Comparison of ENCODE assay signal across 30 cellular contexts in genomic region chr1:24284156-24284471, GRCh38. TPM values are rescaled to one million over a fixed set of nuclear protein-coding genes. Genes with fewer than 3 reads are reported as not detected.
DNase-seq lines count a peak whose midpoint lies in the region; ATAC-seq and TF ChIP-seq lines count a peak whose summit lies in the region.
"Had no signal": no experiment of that assay in that cellular context is flagged by ENCODE, and none has a peak within 500 bp of the region (broad histone marks: within the 10 kb centered on the region; RNA-seq: fewer than 3 reads in every experiment).

No MANE protein-coding gene starts in this region.

- H3K4me1 ChIP-seq in RWPE2 (ENCODE audit: insufficient read depth, poor library complexity, severe bottlenecking), result peaks cover 40% of the 10 kb centered on the region

- H3K4me3 ChIP-seq in RWPE2 (ENCODE audit: severe bottlenecking) (no peak overlapping the region), choroid plexus epithelial cell (ENCODE audit: low read depth, low read length) (no peak overlapping the region)
- H3K4me3 ChIP-seq: BLaER1, heart left ventricle, ovary had no signal

- no peak for TF ChIP-seq CTCF in RWPE2 (IDR thresholded peaks at IDR 0.05; ENCODE audit: poor library complexity, severe bottlenecking)
- no peak for TF ChIP-seq CTCF in choroid plexus epithelial cell (conservative IDR thresholded peaks at IDR 0.05; ENCODE audit: low read depth, low read length)
- TF ChIP-seq CTCF in omental fat pad (IDR thresholded peaks at IDR 0.05), result no peak

- H3K27me3 Mint-ChIP-seq in activated T-cell treated with anti-CD3 and anti-CD28 coated beads, Interleukin-2, amount 50 U/mL, for 4 hours (ENCODE audit: low read depth), result no peaks in the 10 kb centered on the region

- H3K9me3 Mint-ChIP-seq in activated T-cell treated with anti-CD3 and anti-CD28 coated beads, Interleukin-2, amount 50 U/mL, for 4 hours, result no peaks in the 10 kb centered on the region
- H3K9me3 Mint-ChIP-seq in activated naive CD4-positive, alpha-beta T cell treated with anti-CD3 and anti-CD28 coated beads, Interleukin-2, amount 50 U/mL, for 72 hours, result no peaks in the 10 kb centered on the region
- H3K9me3 Mint-ChIP-seq: activated naive CD4-positive, alpha-beta T cell treated with anti-CD3 and anti-CD28 coated beads for 36 hours; activated T-cell treated with anti-CD3 and anti-CD28 coated beads, Interleukin-2, amount 50 U/mL, for 72 hours; HFFc6; naive thymus-derived CD8-positive, alpha-beta T cell; stimulated activated naive B cell treated with anti-CD40 and anti-IgM and Interleukin-4, amounts not matched to agents 10 μg/mL and 1 μg/mL and 100 μg/mL, for 72 hours; T-cell had no signal

- intact Hi-C loops in posterior cingulate gyrus (cut with DNase I), result no loop called here

- H3K4me3 Mint-ChIP-seq in activated T-cell treated with anti-CD3 and anti-CD28 coated beads, Interleukin-2, amount 50 U/mL, for 4 hours, result no peak overlapping the region
- H3K4me3 Mint-ChIP-seq: activated CD4-positive, alpha-beta T cell treated with anti-CD3 and anti-CD28 coated beads for 36 hours; activated naive CD4-positive, alpha-beta T cell treated with anti-CD3 and anti-CD28 coated beads for 36 hours; activated T-cell treated with anti-CD3 and anti-CD28 coated beads, Interleukin-2, amount 50 U/mL, for 72 hours; HFFc6; naive thymus-derived CD8-positive, alpha-beta T cell; stimulated activated naive B cell treated with anti-CD40 and anti-IgM and Interleukin-4, amounts not matched to agents 10 μg/mL and 1 μg/mL and 100 μg/mL, for 72 hours; T-cell had no signal

- DNase-seq in Daoy (ENCODE audit: low read depth), result peak; percentile 79
- DNase-seq in RWPE2 (ENCODE audit: low spot score), result peak; percentile 79
- peak; percentile 28 for DNase-seq in choroid plexus epithelial cell (ENCODE audit: low read depth)
- no peak for DNase-seq in omental fat pad (ENCODE audit: low spot score)
- DNase-seq in activated T-cell treated with anti-CD3 and anti-CD28 coated beads, Interleukin-2, amount 50 U/mL, for 4 hours, result no peak
- DNase-seq in posterior cingulate gyrus, result no peak
- no peak for DNase-seq in activated naive CD4-positive, alpha-beta T cell treated with anti-CD3 and anti-CD28 coated beads, Interleukin-2, amount 50 U/mL, for 72 hours (ENCODE audit: low spot score in 2 of 2)
- DNase-seq: activated CD4-positive, alpha-beta T cell treated with anti-CD3 and anti-CD28 coated beads for 36 hours; activated naive CD4-positive, alpha-beta T cell treated with anti-CD3 and anti-CD28 coated beads for 36 hours; activated T-cell treated with anti-CD3 and anti-CD28 coated beads, Interleukin-2, amount 50 U/mL, for 72 hours; amniotic stem cell; central memory CD4-positive, alpha-beta T cell; heart left ventricle; mesendoderm; naive thymus-derived CD8-positive, alpha-beta T cell; NCI-H1417; NCI-H2081 treated with DMSO at 0.1 percent for 48 hours; NCI-H446 treated with DMSO at 0.1 percent for 48 hours; OCI-M1; ovary; right cardiac atrium; SIG-M5; stimulated activated CD4-positive, alpha-beta T cell treated with anti-CD3 and anti-CD28 coated beads, Interleukin-4, amount 100 ng/mL, for 24 hours; stimulated activated naive B cell treated with anti-CD40 and anti-IgM and Interleukin-4, amounts not matched to agents 10 μg/mL and 1 μg/mL and 100 μg/mL, for 72 hours; T-cell had no signal

- no peaks in the 10 kb centered on the region for H3K27me3 ChIP-seq in RWPE2 (ENCODE audit: insufficient read depth, poor library complexity, severe bottlenecking)
- H3K27me3 ChIP-seq: ovary had no signal

- H3K36me3 ChIP-seq in RWPE2 (ENCODE audit: low read depth), result no peaks in the 10 kb centered on the region
- H3K36me3 ChIP-seq: BLaER1, heart left ventricle, ovary had no signal

- peak overlapping the region; percentile 94 for H3K27ac ChIP-seq in RWPE2 (ENCODE audit: poor library complexity, severe bottlenecking)
- H3K27ac ChIP-seq: BLaER1, heart left ventricle, ovary had no signal

- H3K36me3 Mint-ChIP-seq in activated T-cell treated with anti-CD3 and anti-CD28 coated beads, Interleukin-2, amount 50 U/mL, for 4 hours (ENCODE audit: insufficient read depth), result no peaks in the 10 kb centered on the region
- H3K36me3 Mint-ChIP-seq in activated naive CD4-positive, alpha-beta T cell treated with anti-CD3 and anti-CD28 coated beads, Interleukin-2, amount 50 U/mL, for 72 hours, result no peaks in the 10 kb centered on the region
- H3K36me3 Mint-ChIP-seq: naive thymus-derived CD8-positive, alpha-beta T cell; stimulated activated naive B cell treated with anti-CD40 and anti-IgM and Interleukin-4, amounts not matched to agents 10 μg/mL and 1 μg/mL and 100 μg/mL, for 72 hours; T-cell had no signal

- H3K4me1 Mint-ChIP-seq in activated T-cell treated with anti-CD3 and anti-CD28 coated beads, Interleukin-2, amount 50 U/mL, for 4 hours (ENCODE audit: low read depth), result no peaks in the 10 kb centered on the region
- H3K4me1 Mint-ChIP-seq: activated CD4-positive, alpha-beta T cell treated with anti-CD3 and anti-CD28 coated beads for 36 hours; naive thymus-derived CD8-positive, alpha-beta T cell; stimulated activated naive B cell treated with anti-CD40 and anti-IgM and Interleukin-4, amounts not matched to agents 10 μg/mL and 1 μg/mL and 100 μg/mL, for 72 hours; T-cell had no signal

- H3K9me3 ChIP-seq in RWPE2 (ENCODE audit: severe bottlenecking), result no peaks in the 10 kb centered on the region
- H3K9me3 ChIP-seq: BLaER1, heart left ventricle, ovary had no signal

- no peak overlapping the region for H3K27ac Mint-ChIP-seq in activated naive CD4-positive, alpha-beta T cell treated with anti-CD3 and anti-CD28 coated beads, Interleukin-2, amount 50 U/mL, for 72 hours
- H3K27ac Mint-ChIP-seq: activated CD4-positive, alpha-beta T cell treated with anti-CD3 and anti-CD28 coated beads for 36 hours; activated naive CD4-positive, alpha-beta T cell treated with anti-CD3 and anti-CD28 coated beads for 36 hours; activated T-cell treated with anti-CD3 and anti-CD28 coated beads, Interleukin-2, amount 50 U/mL, for 72 hours; HFFc6; stimulated activated naive B cell treated with anti-CD40 and anti-IgM and Interleukin-4, amounts not matched to agents 10 μg/mL and 1 μg/mL and 100 μg/mL, for 72 hours; T-cell had no signal

- ATAC-seq in RWPE2 (ENCODE audit: low read depth) (peak; percentile 68), omental fat pad (ENCODE audit: low FRiP score) (peak; percentile 60), GM18907 (IDR thresholded peaks at IDR 0.05; ENCODE audit: unreplicated experiment) (no peak)
- ATAC-seq in activated T-cell treated with anti-CD3 and anti-CD28 coated beads, Interleukin-2, amount 50 U/mL, for 4 hours, result no peak
- ATAC-seq in activated naive CD4-positive, alpha-beta T cell treated with anti-CD3 and anti-CD28 coated beads, Interleukin-2, amount 50 U/mL, for 72 hours, result no peak
- ATAC-seq: activated CD4-positive, alpha-beta T cell treated with anti-CD3 and anti-CD28 coated beads for 36 hours; activated T-cell treated with anti-CD3 and anti-CD28 coated beads, Interleukin-2, amount 50 U/mL, for 72 hours; naive thymus-derived CD8-positive, alpha-beta T cell; stimulated activated naive B cell treated with anti-CD40 and anti-IgM and Interleukin-4, amounts not matched to agents 10 μg/mL and 1 μg/mL and 100 μg/mL, for 72 hours; T-cell had no signal

RNA-seq across cellular contexts. Expression of gene GRHL3, which starts 35.0 kb away (rescaled TPM):
- total RNA-seq in Daoy (2014; rRNA removed; shearing (Covaris generic)), result not detected in 2 replicates
- total RNA-seq in omental fat pad, result 1 to 10 TPM in 1 of 4 donors, under 1 TPM in 3; 0.44 to 3.3 (median 0.66) TPM
- not detected for total RNA-seq in activated T-cell treated with anti-CD3 and anti-CD28 coated beads, Interleukin-2, amount 50 U/mL, for 4 hours
- not detected for total RNA-seq in activated naive CD4-positive, alpha-beta T cell treated with anti-CD3 and anti-CD28 coated beads, Interleukin-2, amount 50 U/mL, for 72 hours
- total RNA-seq: activated CD4-positive, alpha-beta T cell treated with anti-CD3 and anti-CD28 coated beads for 36 hours; dermis blood vessel endothelial cell; HFFc6; M059J; naive thymus-derived CD8-positive, alpha-beta T cell; T-cell had no signal

Comparison
In these comparisons a context has a peak if more than half of its experiments do, and no peak if none do; other contexts are left out.
1. DNase-seq: peak in Daoy (single experiment), RWPE2 (single experiment) and choroid plexus epithelial cell (single experiment); none in omental fat pad (single experiment), activated T-cell treated with anti-CD3 and anti-CD28 coated beads, Interleukin-2, amount 50 U/mL, for 4 hours (single experiment), posterior cingulate gyrus (0 of 10) and activated naive CD4-positive, alpha-beta T cell treated with anti-CD3 and anti-CD28 coated beads, Interleukin-2, amount 50 U/mL, for 72 hours (0 of 2).
2. ATAC-seq: peak in RWPE2 (single experiment) and omental fat pad (single experiment); none in activated T-cell treated with anti-CD3 and anti-CD28 coated beads, Interleukin-2, amount 50 U/mL, for 4 hours (0 of 2), GM18907 (single experiment) and activated naive CD4-positive, alpha-beta T cell treated with anti-CD3 and anti-CD28 coated beads, Interleukin-2, amount 50 U/mL, for 72 hours (0 of 2).